8 cellular contexts compared by ENCODE assay signal in the genomic region with DNA sequence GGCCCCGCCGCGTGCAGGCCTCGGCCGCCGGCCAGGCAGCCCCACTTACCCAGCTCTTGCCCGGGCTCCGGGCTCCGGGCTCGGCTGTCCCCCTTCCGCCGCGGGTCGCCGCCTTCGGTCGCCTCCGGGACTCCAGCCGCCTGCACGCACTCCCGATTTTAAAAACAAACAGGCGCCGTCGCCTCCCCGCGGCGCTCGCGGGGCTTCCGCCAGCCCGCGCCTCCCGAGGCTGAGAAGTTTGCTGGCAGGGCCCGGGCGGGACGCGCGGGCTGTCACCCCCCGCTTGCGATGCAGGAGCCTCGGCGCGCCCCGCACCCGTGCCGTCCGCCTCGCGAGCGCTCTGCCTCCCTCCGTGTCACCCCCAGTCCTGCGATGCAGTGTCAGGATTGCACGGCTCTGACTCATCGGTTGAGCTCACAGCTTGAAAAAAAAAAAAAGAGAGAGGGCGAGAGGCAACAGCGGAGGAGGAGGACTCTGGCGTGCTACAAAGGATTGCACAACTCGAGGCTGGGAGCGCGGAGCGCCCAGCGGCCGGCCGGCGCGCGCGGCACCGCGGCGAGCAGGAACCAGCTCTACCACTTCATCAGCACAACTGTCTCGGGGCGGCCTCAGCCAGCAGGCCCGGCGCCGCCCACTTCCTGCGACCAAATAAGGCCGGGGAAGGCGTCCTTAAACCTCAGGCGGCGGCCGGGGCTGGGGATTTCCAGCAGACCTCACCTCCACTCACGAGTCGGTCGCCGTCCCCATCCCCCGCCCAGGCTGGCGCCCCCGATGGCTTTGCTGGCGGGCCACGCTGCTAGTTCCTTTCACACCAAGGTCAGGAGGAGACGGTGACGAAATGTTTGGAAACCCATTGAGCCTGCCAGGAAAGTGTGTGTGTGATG. TPM values are rescaled to one million over a fixed set of nuclear protein-coding genes. Genes with fewer than 3 reads are reported as not detected.
A peak's percentile ranks its signal among the peaks of the same experiment; 100 is the strongest.
DNase-seq lines count a peak whose midpoint lies in the region; ATAC-seq and TF ChIP-seq lines count a peak whose summit lies in the region.

No MANE protein-coding gene starts in this region.

- peaks cover 52 to 82% (median 76%) of the 10 kb centered on the region in 11 experiments; a peak in 21 of 22 replicates for H4K20me1 ChIP-seq in BLaER1 treated with 17β-estradiol and CSF1 and Interleukin-3, amounts not matched to agents 10 nM and 100 nM

- peak overlapping the region; percentile 89 to 98 (median 95) for H3K9ac ChIP-seq in BLaER1 treated with 17β-estradiol and CSF1 and Interleukin-3, amounts not matched to agents 10 nM and 100 nM

- H3K9me3 Mint-ChIP-seq in activated CD4-positive, alpha-beta T cell treated with anti-CD3 and anti-CD28 coated beads for 36 hours (ENCODE audit: low read depth): no peaks in the 10 kb centered on the region
- H3K9me3 Mint-ChIP-seq in chondrocyte (ENCODE audit: low read depth): no peaks in the 10 kb centered on the region

- peaks cover 30% of the 10 kb centered on the region for H3K36me3 Mint-ChIP-seq in activated CD4-positive, alpha-beta T cell treated with anti-CD3 and anti-CD28 coated beads for 36 hours (ENCODE audit: low read depth)
- H3K36me3 Mint-ChIP-seq in chondrocyte (ENCODE audit: low read depth): no peaks in the 10 kb centered on the region

- peak; percentile 71 for DNase-seq in GM19240 (ENCODE audit: insufficient read length, low spot score)
- DNase-seq in NCI-H510A treated with DMSO at 0.1 percent for 48 hours (lab: John Stamatoyannopoulos, UW): peak; percentile 94
- peak; percentile 98 for DNase-seq in activated CD4-positive, alpha-beta T cell treated with anti-CD3 and anti-CD28 coated beads for 36 hours
- no peak for DNase-seq in chondrocyte (ENCODE audit: low spot score)
- DNase-seq in stimulated activated CD4-positive, alpha-beta T cell treated with anti-CD3 and anti-CD28 coated beads, Interleukin-1b, Interleukin-23, amount 100 ng/mL, for 1 hour (ENCODE audit: low read depth in 2 of 2): peak; percentile 90 to 93

- POLR2A ChIA-PET in activated CD4-positive, alpha-beta T cell treated with anti-CD3 and anti-CD28 coated beads for 36 hours (lab: Charles Lee): interaction anchor here (0.5 to 4.0 kb wide), 8 partner anchors 8 to 28 kb away, joined by 3 to 43 read pairs (median 4); no protein-coding TSS in a partner anchor

- peak; percentile 49 for ATAC-seq in HG03442 (IDR thresholded peaks at IDR 0.05; ENCODE audit: unreplicated experiment)
- peak; percentile 74 for ATAC-seq in activated CD4-positive, alpha-beta T cell treated with anti-CD3 and anti-CD28 coated beads for 36 hours

- H3K27me3 Mint-ChIP-seq in activated CD4-positive, alpha-beta T cell treated with anti-CD3 and anti-CD28 coated beads for 36 hours: no peaks in the 10 kb centered on the region
- H3K27me3 Mint-ChIP-seq in chondrocyte (ENCODE audit: low read depth): no peaks in the 10 kb centered on the region

- H3K36me3 ChIP-seq in BLaER1 treated with 17β-estradiol and CSF1 and Interleukin-3, amounts not matched to agents 10 nM and 100 nM: peaks cover 0 to 12% (median 0%) of the 10 kb centered on the region in 11 experiments; a peak in 6 of 22 replicates

- intact Hi-C loops in activated CD4-positive, alpha-beta T cell treated with anti-CD3 and anti-CD28 coated beads for 36 hours (cut with DNase I, micrococcal nuclease): loop anchor here (1.0 to 5.0 kb wide), 15 partner anchors 11 to 623 kb away; a partner anchor contains a TSS

- H3K4me2 ChIP-seq in BLaER1 treated with 17β-estradiol and CSF1 and Interleukin-3, amounts not matched to agents 10 nM and 100 nM: peak overlapping the region; percentile 97 to 100 (median 99)

- H3K27ac Mint-ChIP-seq in activated CD4-positive, alpha-beta T cell treated with anti-CD3 and anti-CD28 coated beads for 36 hours: peak overlapping the region; percentile 99
- peak overlapping the region; percentile 100 for H3K27ac Mint-ChIP-seq in chondrocyte (ENCODE audit: unreplicated experiment)

- peak overlapping the region; percentile 74 to 96 (median 90) for H3K4me3 ChIP-seq in BLaER1 treated with 17β-estradiol and CSF1 and Interleukin-3, amounts not matched to agents 10 nM and 100 nM

- peaks cover 81 to 87% (median 82%) of the 10 kb centered on the region in 10 experiments for H3K4me1 ChIP-seq in BLaER1 treated with 17β-estradiol and CSF1 and Interleukin-3, amounts not matched to agents 10 nM and 100 nM

- H3K4me1 Mint-ChIP-seq in activated CD4-positive, alpha-beta T cell treated with anti-CD3 and anti-CD28 coated beads for 36 hours: peaks cover 76% of the 10 kb centered on the region
- H3K4me1 Mint-ChIP-seq in chondrocyte (ENCODE audit: low read depth): peaks cover 72% of the 10 kb centered on the region

- TF ChIP-seq CTCF in chondrocyte (IDR thresholded peaks at IDR 0.05): peak; percentile 44

- peak overlapping the region; percentile 83 for H3K4me3 Mint-ChIP-seq in activated CD4-positive, alpha-beta T cell treated with anti-CD3 and anti-CD28 coated beads for 36 hours
- H3K4me3 Mint-ChIP-seq in chondrocyte (ENCODE audit: unreplicated experiment): peak overlapping the region; percentile 78

- no peaks in the 10 kb centered on the region for H3K9me3 ChIP-seq in BLaER1 treated with 17β-estradiol and CSF1 and Interleukin-3, amounts not matched to agents 10 nM and 100 nM (replicated peaks in 1 of 11)

- H3K27ac ChIP-seq in BLaER1 treated with 17β-estradiol and CSF1 and Interleukin-3, amounts not matched to agents 10 nM and 100 nM: peak overlapping the region; percentile 78 to 99 (median 95)
- H3K27ac ChIP-seq in layer of hippocampus (ENCODE audit: low read depth, low read length): peak overlapping the region; percentile 90

- CTCF ChIA-PET in activated CD4-positive, alpha-beta T cell treated with anti-CD3 and anti-CD28 coated beads for 36 hours (lab: Charles Lee): interaction anchor here (0.5 to 9.7 kb wide), 9 partner anchors 11 to 126 kb away, joined by 3 to 116 read pairs (median 6); a partner anchor contains a TSS

- H3K27me3 ChIP-seq in BLaER1 treated with 17β-estradiol and CSF1 and Interleukin-3, amounts not matched to agents 10 nM and 100 nM: no peaks in the 10 kb centered on the region
- H3K27me3 ChIP-seq in layer of hippocampus (ENCODE audit: control insufficient read depth, insufficient read depth, low read length): no peaks in the 10 kb centered on the region

RNA-seq across cellular contexts. Expression of a gene that starts 45.8 kb away (rescaled TPM):
- 10 to 100 TPM; 23.2 to 28.8 TPM for total RNA-seq in activated CD4-positive, alpha-beta T cell treated with anti-CD3 and anti-CD28 coated beads for 36 hours
- total RNA-seq in chondrocyte: 72.0 to 85.2 TPM (median 72.1 TPM) in 3 replicates
